Comparison of ENCODE assay signal across 9 cellular contexts in genomic region chr6:167094436-167094819, GRCh38. TPM values are rescaled to one million over a fixed set of nuclear protein-coding genes. Genes with fewer than 3 reads are reported as not detected.
DNase-seq lines count a peak whose midpoint lies in the region; ATAC-seq and TF ChIP-seq lines count a peak whose summit lies in the region.
"Had no signal": no experiment of that assay in that cellular context is flagged by ENCODE, and none has a peak within 500 bp of the region (broad histone marks: within the 10 kb centered on the region; RNA-seq: fewer than 3 reads in every experiment).

No MANE protein-coding gene starts in this region.

- H3K23ac ChIP-seq in mesendoderm (ENCODE audit: low read length): no peak overlapping the region

- H3K4me3 ChIP-seq in KMS-11 (IDR thresholded peaks at IDR 0.05; ENCODE audit: insufficient read depth, low read depth, low read length) (no peak overlapping the region), mesendoderm (ENCODE audit: low read length) (no peak overlapping the region), smooth muscle cell (no peak overlapping the region)

- H3K4me2 ChIP-seq in KMS-11: peak overlapping the region; percentile 95
- H3K4me2 ChIP-seq in mesendoderm (ENCODE audit: low read length): no peak overlapping the region
- no peak overlapping the region for H3K4me2 ChIP-seq in smooth muscle cell

- peak overlapping the region; percentile 58 for H3K27ac ChIP-seq in KMS-11
- H3K27ac ChIP-seq in mesendoderm (ENCODE audit: low read depth, low read length): peak overlapping the region; percentile 78
- H3K27ac ChIP-seq in smooth muscle cell (ENCODE audit: low read depth): no peak overlapping the region

- no peak overlapping the region for H2BK120ac ChIP-seq in mesendoderm (ENCODE audit: low read depth, low read length)

- H3K4me1 ChIP-seq in KMS-11 (ENCODE audit: low read depth, poor library complexity, severe bottlenecking) (peaks cover 36% of the 10 kb centered on the region), mesendoderm (ENCODE audit: control insufficient read depth, low read depth, low read length) (peaks cover 2% of the 10 kb centered on the region), smooth muscle cell (ENCODE audit: low read depth) (no peaks in the 10 kb centered on the region)

- H3K56ac ChIP-seq in mesendoderm (ENCODE audit: low read length): peak overlapping the region; percentile 62

- H4K5ac ChIP-seq in mesendoderm (ENCODE audit: low read length): no peak overlapping the region

- CTCF ChIA-PET in HEK293T (lab: Yijun Ruan, JAX): no interaction called here

- H3K18ac ChIP-seq in mesendoderm (ENCODE audit: low read length): no peak overlapping the region

- H2AFZ ChIP-seq in KMS-11 (ENCODE audit: low read depth) (peak overlapping the region; percentile 87), smooth muscle cell (ENCODE audit: low read depth) (no peak overlapping the region)

- DNase-seq in mesendoderm: peak; percentile 78
- no peak for DNase-seq in HEK293T (ENCODE audit: extremely low spot score)
- no peak for DNase-seq in T-helper 9 cell
- no peak for DNase-seq in smooth muscle cell (lab: John Stamatoyannopoulos, UW; ENCODE audit: unreplicated experiment)
- DNase-seq in NCI-H2227 treated with DMSO at 0.1 percent for 48 hours (lab: John Stamatoyannopoulos, UW): no peak
- DNase-seq: mammary epithelial cell had no signal

- no peak overlapping the region for H2BK15ac ChIP-seq in mesendoderm (replicated peaks; ENCODE audit: low read depth)

- no peak overlapping the region for H2BK5ac ChIP-seq in mesendoderm (ENCODE audit: low read length)

- peak; percentile 18 for ATAC-seq in GM18517 (IDR thresholded peaks at IDR 0.05; ENCODE audit: unreplicated experiment)
- ATAC-seq in GM21619 (IDR thresholded peaks at IDR 0.05; ENCODE audit: unreplicated experiment): peak; percentile 22

- TF ChIP-seq CTCF in KMS-11 (conservative IDR thresholded peaks at IDR 0.05; ENCODE audit: low read depth, low read length): no peak
- no peak for TF ChIP-seq CTCF in smooth muscle cell (IDR thresholded peaks at IDR 0.05; ENCODE audit: borderline replicate concordance, insufficient read depth, poor library complexity, severe bottlenecking)

- no CpG with 5 or more reads among the region's 12 CpGs for WGBS in mesendoderm (ENCODE audit: extremely low coverage, insufficient coverage, low lambda C conversion rate)
- 77% methylated on average over 12 of the region's 12 CpGs for WGBS in smooth muscle cell (ENCODE audit: low lambda C conversion rate)

- no peaks in the 10 kb centered on the region for H3K27me3 ChIP-seq in KMS-11 (ENCODE audit: insufficient read depth, low read depth)
- H3K27me3 ChIP-seq in mesendoderm (ENCODE audit: insufficient read depth, low read length, poor library complexity): no peaks in the 10 kb centered on the region
- H3K27me3 ChIP-seq in smooth muscle cell (ENCODE audit: low read depth): no peaks in the 10 kb centered on the region

- H3K36me3 ChIP-seq in KMS-11 (ENCODE audit: insufficient read depth): no peaks in the 10 kb centered on the region
- no peaks in the 10 kb centered on the region for H3K36me3 ChIP-seq in mesendoderm (ENCODE audit: control insufficient read depth, insufficient read depth, low read length)
- H3K36me3 ChIP-seq in smooth muscle cell (ENCODE audit: low read depth): no peaks in the 10 kb centered on the region

- H4K20me1 ChIP-seq in KMS-11 (ENCODE audit: insufficient read depth): no peaks in the 10 kb centered on the region
- H4K20me1 ChIP-seq in smooth muscle cell (ENCODE audit: low read depth): no peaks in the 10 kb centered on the region

- H3K79me2 ChIP-seq in KMS-11 (ENCODE audit: insufficient read depth, low read depth) (no peaks in the 10 kb centered on the region), mesendoderm (ENCODE audit: control insufficient read depth, insufficient read depth, low read length) (no peaks in the 10 kb centered on the region), smooth muscle cell (ENCODE audit: low read depth) (no peaks in the 10 kb centered on the region)

- POLR2A ChIA-PET in HEK293T (lab: Yijun Ruan, JAX): no interaction called here

- no peaks in the 10 kb centered on the region for H3K9me3 ChIP-seq in smooth muscle cell (replicated peaks; ENCODE audit: low read depth)

- H2AK5ac ChIP-seq in mesendoderm (ENCODE audit: low read length): no peak overlapping the region

- no peaks in the 10 kb centered on the region for H3F3A ChIP-seq in smooth muscle cell (ENCODE audit: low read depth)

- H3K9ac ChIP-seq in KMS-11: peak overlapping the region; percentile 38; the same call in 1 of the 2 replicates
- no peak overlapping the region for H3K9ac ChIP-seq in mesendoderm (ENCODE audit: low read length)
- H3K9ac ChIP-seq in smooth muscle cell (ENCODE audit: low read depth): no peak overlapping the region

- no peak overlapping the region for H4K8ac ChIP-seq in mesendoderm (ENCODE audit: low read depth, low read length)

- H3K79me1 ChIP-seq in mesendoderm (ENCODE audit: low read length): no peaks in the 10 kb centered on the region

- no peak overlapping the region for H3K4ac ChIP-seq in mesendoderm (ENCODE audit: low read depth, low read length)

TF ChIP-seq in HEK293T, 16 proteins besides CTCF, POLR2A, EP300 and RAD21:
- no peak for TF ChIP-seq L3MBTL2 (conservative IDR thresholded peaks at IDR 0.05)
- TF ChIP-seq ARNT (IDR thresholded peaks at IDR 0.05): no peak
- no peak for TF ChIP-seq SP1 (IDR thresholded peaks at IDR 0.05)
- no peak for TF ChIP-seq ELF4 (IDR thresholded peaks at IDR 0.05)
- no peak for TF ChIP-seq FOXK2 (IDR thresholded peaks at IDR 0.05)
- TF ChIP-seq BHLHE40 (IDR thresholded peaks at IDR 0.05; ENCODE audit: borderline replicate concordance): no peak
- TF ChIP-seq PKNOX1 (IDR thresholded peaks at IDR 0.05): no peak
- no peak for TF ChIP-seq HDGF (IDR thresholded peaks at IDR 0.05; ENCODE audit: borderline replicate concordance)
- TF ChIP-seq ZNF384 (IDR thresholded peaks at IDR 0.05): no peak
- no peak for TF ChIP-seq CTBP1 (IDR thresholded peaks at IDR 0.05; ENCODE audit: borderline replicate concordance)
- no peak for TF ChIP-seq NFRKB (IDR thresholded peaks at IDR 0.05)
- no peak for TF ChIP-seq FOXM1 (IDR thresholded peaks at IDR 0.05; ENCODE audit: borderline replicate concordance)
- TF ChIP-seq LEF1 (IDR thresholded peaks at IDR 0.05; ENCODE audit: borderline replicate concordance): no peak
- no peak for TF ChIP-seq FOXA1 (IDR thresholded peaks at IDR 0.05)
- no peak for TF ChIP-seq TARDBP (IDR thresholded peaks at IDR 0.05)
- no peak for TF ChIP-seq SUZ12 (IDR thresholded peaks at IDR 0.05)

RNA-seq across cellular contexts. Expression of gene CCR6, which starts 28.5 kb away (rescaled TPM):
- 0.01 TPM for polyA plus RNA-seq in mesendoderm (2013, experiment 1 of 2)
- polyA plus RNA-seq in mesendoderm (2013, experiment 2 of 2): 0.04 TPM
- not detected in 2 replicates for total RNA-seq in smooth muscle cell
- 0.41 TPM in 1 of 2 replicates, not detected in the other for polyA plus RNA-seq in smooth muscle cell
- total RNA-seq: mammary epithelial cell had no signal
- polyA plus RNA-seq: mammary epithelial cell had no signal
